ENCODE assay signal across 1 cellular context in the genomic region with DNA sequence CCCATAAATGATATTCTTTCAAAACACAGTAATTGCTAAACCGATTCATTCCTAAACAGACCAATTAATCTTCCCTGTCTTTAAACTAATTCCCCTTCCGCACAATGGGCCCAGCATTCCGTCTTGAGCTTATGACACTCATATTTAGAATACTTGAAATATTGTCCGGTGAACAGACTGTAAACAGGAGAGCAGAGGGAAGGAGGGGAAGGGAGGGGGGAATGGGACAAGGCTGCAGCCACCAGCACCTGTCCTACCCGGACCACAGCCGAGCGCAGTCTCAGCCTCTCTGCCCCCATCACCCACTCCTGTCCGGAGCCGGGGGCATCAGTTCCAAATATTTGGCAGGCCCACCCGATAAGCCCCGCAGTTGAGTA.
TF ChIP-seq lines count a peak whose summit lies in the region.

No MANE protein-coding gene starts in this region.

TF ChIP-seq in liver, 16 proteins besides CTCF, POLR2A, EP300 and RAD21 (continued from another document):
- TF ChIP-seq, protein P1, sequence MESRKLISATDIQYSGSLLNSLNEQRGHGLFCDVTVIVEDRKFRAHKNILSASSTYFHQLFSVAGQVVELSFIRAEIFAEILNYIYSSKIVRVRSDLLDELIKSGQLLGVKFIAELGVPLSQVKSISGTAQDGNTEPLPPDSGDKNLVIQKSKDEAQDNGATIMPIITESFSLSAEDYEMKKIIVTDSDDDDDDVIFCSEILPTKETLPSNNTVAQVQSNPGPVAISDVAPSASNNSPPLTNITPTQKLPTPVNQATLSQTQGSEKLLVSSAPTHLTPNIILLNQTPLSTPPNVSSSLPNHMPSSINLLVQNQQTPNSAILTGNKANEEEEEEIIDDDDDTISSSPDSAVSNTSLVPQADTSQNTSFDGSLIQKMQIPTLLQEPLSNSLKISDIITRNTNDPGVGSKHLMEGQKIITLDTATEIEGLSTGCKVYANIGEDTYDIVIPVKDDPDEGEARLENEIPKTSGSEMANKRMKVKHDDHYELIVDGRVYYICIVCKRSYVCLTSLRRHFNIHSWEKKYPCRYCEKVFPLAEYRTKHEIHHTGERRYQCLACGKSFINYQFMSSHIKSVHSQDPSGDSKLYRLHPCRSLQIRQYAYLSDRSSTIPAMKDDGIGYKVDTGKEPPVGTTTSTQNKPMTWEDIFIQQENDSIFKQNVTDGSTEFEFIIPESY (IDR thresholded peaks at IDR 0.05) = no peak
- TF ChIP-seq, protein P2, sequence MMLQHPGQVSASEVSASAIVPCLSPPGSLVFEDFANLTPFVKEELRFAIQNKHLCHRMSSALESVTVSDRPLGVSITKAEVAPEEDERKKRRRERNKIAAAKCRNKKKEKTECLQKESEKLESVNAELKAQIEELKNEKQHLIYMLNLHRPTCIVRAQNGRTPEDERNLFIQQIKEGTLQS (IDR thresholded peaks at IDR 0.05) = no peak
- TF ChIP-seq FOXA1 (IDR thresholded peaks at IDR 0.05) (no peak), REST (IDR thresholded peaks at IDR 0.05) (no peak), HNF4G (IDR thresholded peaks at IDR 0.05) (no peak), FOXA2 (IDR thresholded peaks at IDR 0.05) (no peak), RXRA (IDR thresholded peaks at IDR 0.05) (no peak), TAF1 (conservative IDR thresholded peaks at IDR 0.05) (no peak), GABPA (IDR thresholded peaks at IDR 0.05 in 1 of 2, conservative IDR thresholded peaks at IDR 0.05 in 1 of 2) (no peak), EGR1 (IDR thresholded peaks at IDR 0.05; ENCODE audit: low read depth in 2 of 2) (no peak)
- TF ChIP-seq, protein P3, sequence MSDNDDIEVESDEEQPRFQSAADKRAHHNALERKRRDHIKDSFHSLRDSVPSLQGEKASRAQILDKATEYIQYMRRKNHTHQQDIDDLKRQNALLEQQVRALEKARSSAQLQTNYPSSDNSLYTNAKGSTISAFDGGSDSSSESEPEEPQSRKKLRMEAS (IDR thresholded peaks at IDR 0.05) = no peak
TF ChIP-seq in liver: peak in this region for 0.
